Comparison of ENCODE assay signal across 8 cellular contexts in genomic region chr16:30649725-30650368, GRCh38. TPM values are rescaled to one million over a fixed set of nuclear protein-coding genes. Genes with fewer than 3 reads are reported as not detected.
A peak's percentile ranks its signal among the peaks of the same experiment; 100 is the strongest.
DNase-seq lines count a peak whose midpoint lies in the region; ATAC-seq and TF ChIP-seq lines count a peak whose summit lies in the region.

No MANE protein-coding gene starts in this region.

- H2AFZ ChIP-seq in fibroblast of lung (ENCODE audit: low read length) = peak overlapping the region; percentile 99

- H3K4me2 ChIP-seq in fibroblast of lung (ENCODE audit: extremely low read depth, insufficient read depth, low read length) = peak overlapping the region; percentile 85

- H3K4me3 Mint-ChIP-seq in activated CD8-positive, alpha-beta memory T cell treated with anti-CD3 and anti-CD28 coated beads, Interleukin-2, amount 10 ng/mL, durations not matched to agents 7 days and 5 days = peak overlapping the region; percentile 96
- H3K4me3 Mint-ChIP-seq in T-cell = peak overlapping the region; percentile 92 to 100 (median 98)

- no peaks in the 10 kb centered on the region for H4K20me1 ChIP-seq in fibroblast of lung (ENCODE audit: control insufficient read depth, extremely low read depth, insufficient read depth, low read length)

- H3K4me1 ChIP-seq in fibroblast of lung (ENCODE audit: control insufficient read depth, extremely low read depth, insufficient read depth, low read length) (peaks cover 5% of the 10 kb centered on the region), rectal smooth muscle tissue (ENCODE audit: control insufficient read depth, insufficient read depth, low read length) (peaks cover 10% of the 10 kb centered on the region)

- no peak for TF ChIP-seq CTCF in fibroblast of lung (conservative IDR thresholded peaks at IDR 0.05 in 1 of 2, IDR thresholded peaks at IDR 0.05 in 1 of 2; ENCODE audit: low read depth in 1 of 2, low read length in 2 of 2)

- H3K4me3 ChIP-seq in fibroblast of lung (replicated peaks in 1 of 4; ENCODE audit: control extremely low read depth in 1 of 4, insufficient read depth in 1 of 4, low read depth in 3 of 4, low read length in 4 of 4) (peak overlapping the region; percentile 31 to 99 (median 45)), rectal smooth muscle tissue (ENCODE audit: low read length) (peak overlapping the region; percentile 75)

- POLR2A ChIA-PET in T-cell (lab: Charles Lee) = interaction anchor here (0.6 to 0.7 kb wide), 5 partner anchors 14 to 1711 kb away, joined by 3 to 9 read pairs (median 3); partner anchors contain the start of gene ZNF764 (in 1 of the 2)

- H3K27me3 ChIP-seq in fibroblast of lung (ENCODE audit: control insufficient read depth, insufficient read depth, low read length) = no peaks in the 10 kb centered on the region
- H3K27me3 ChIP-seq in rectal smooth muscle tissue (ENCODE audit: control insufficient read depth, insufficient read depth, low read length) = no peaks in the 10 kb centered on the region

- peak overlapping the region; percentile 62 for H3K9ac ChIP-seq in fibroblast of lung (ENCODE audit: insufficient read depth, low read length)
- H3K9ac ChIP-seq in rectal smooth muscle tissue (ENCODE audit: low read length) = peak overlapping the region; percentile 51

- DNase-seq in activated CD8-positive, alpha-beta memory T cell treated with anti-CD3 and anti-CD28 coated beads, Interleukin-2, amount 10 ng/mL, durations not matched to agents 7 days and 5 days = peak; percentile 82
- no peak for DNase-seq in activated CD8-positive, alpha-beta memory T cell treated with anti-CD3 and anti-CD28 coated beads, Interleukin-2, amount 50 U/mL, for 4 hours
- DNase-seq in T-cell = peak in 15 of 34 experiments; percentile 20 to 58 (median 28)
- no peak for DNase-seq in fibroblast of lung (ENCODE audit: low read depth in 2 of 2)

- H3K27me3 Mint-ChIP-seq in activated CD8-positive, alpha-beta memory T cell treated with anti-CD3 and anti-CD28 coated beads, Interleukin-2, amount 10 ng/mL, durations not matched to agents 7 days and 5 days = no peaks in the 10 kb centered on the region
- no peaks in the 10 kb centered on the region for H3K27me3 Mint-ChIP-seq in T-cell

- CTCF ChIA-PET in activated CD8-positive, alpha-beta memory T cell treated with anti-CD3 and anti-CD28 coated beads, Interleukin-2, amount 10 ng/mL, durations not matched to agents 7 days and 5 days (lab: Charles Lee) = interaction anchor here (0.8 to 2.8 kb wide), 18 partner anchors 10 to 292 kb away, joined by 3 to 27 read pairs (median 5); partner anchors contain the start of genes DCTPP1, FBRS, ZNF689 and ZNF764
- CTCF ChIA-PET in T-cell (lab: Charles Lee) = interaction anchor here in 1 of 2 donors (0.6 to 2.2 kb wide), 11 partner anchors 9 to 809 kb away, joined by 3 to 8 read pairs (median 6); partner anchors contain the start of genes DCTPP1 and FBRS

- peaks cover 13% of the 10 kb centered on the region for H3K79me2 ChIP-seq in fibroblast of lung (ENCODE audit: control insufficient read depth, insufficient read depth, low read length)

- H3K27ac ChIP-seq in fibroblast of lung (ENCODE audit: insufficient read depth, low read length) (peak overlapping the region; percentile 94), rectal smooth muscle tissue (ENCODE audit: low read depth, low read length) (peak overlapping the region; percentile 98)

- ATAC-seq in activated CD8-positive, alpha-beta memory T cell treated with anti-CD3 and anti-CD28 coated beads, Interleukin-2, amount 10 ng/mL, durations not matched to agents 7 days and 5 days = peak; percentile 3
- ATAC-seq in T-cell (replicated peaks in 1 of 4) = peak in 3 of 4 experiments; percentile 0 to 2 (median 2)
- ATAC-seq in HG02970 (IDR thresholded peaks at IDR 0.05; ENCODE audit: low FRiP score, unreplicated experiment) = no peak
- ATAC-seq in GM21825 (IDR thresholded peaks at IDR 0.05; ENCODE audit: unreplicated experiment) = no peak
- no peak for ATAC-seq in GM19351 (IDR thresholded peaks at IDR 0.05; ENCODE audit: unreplicated experiment)

- H3K36me3 ChIP-seq in fibroblast of lung (ENCODE audit: control insufficient read depth, insufficient read depth, low read length) = peaks cover 4% of the 10 kb centered on the region
- peaks cover 9% of the 10 kb centered on the region for H3K36me3 ChIP-seq in rectal smooth muscle tissue (ENCODE audit: control insufficient read depth, insufficient read depth, low read length)

- peak overlapping the region; percentile 97 for H3K27ac Mint-ChIP-seq in activated CD8-positive, alpha-beta memory T cell treated with anti-CD3 and anti-CD28 coated beads, Interleukin-2, amount 10 ng/mL, durations not matched to agents 7 days and 5 days
- H3K27ac Mint-ChIP-seq in T-cell = peak overlapping the region; percentile 98 to 99

- H3K36me3 Mint-ChIP-seq in activated CD8-positive, alpha-beta memory T cell treated with anti-CD3 and anti-CD28 coated beads, Interleukin-2, amount 10 ng/mL, durations not matched to agents 7 days and 5 days = peaks cover 19% of the 10 kb centered on the region
- peaks cover 11% of the 10 kb centered on the region for H3K36me3 Mint-ChIP-seq in T-cell

- no peaks in the 10 kb centered on the region for H3K9me3 Mint-ChIP-seq in activated CD8-positive, alpha-beta memory T cell treated with anti-CD3 and anti-CD28 coated beads, Interleukin-2, amount 10 ng/mL, durations not matched to agents 7 days and 5 days (ENCODE audit: low read depth)
- H3K9me3 Mint-ChIP-seq in T-cell = no peaks in the 10 kb centered on the region

- H3K9me3 ChIP-seq in fibroblast of lung (ENCODE audit: control insufficient read depth, insufficient read depth, low read depth, low read length) = no peaks in the 10 kb centered on the region

- H3K4me1 Mint-ChIP-seq in activated CD8-positive, alpha-beta memory T cell treated with anti-CD3 and anti-CD28 coated beads, Interleukin-2, amount 10 ng/mL, durations not matched to agents 7 days and 5 days = peaks cover 32% of the 10 kb centered on the region
- H3K4me1 Mint-ChIP-seq in T-cell = peaks cover 27 to 29% (median 27%) of the 10 kb centered on the region in 3 donors

RNA-seq across cellular contexts. Expression of gene PRR14, which starts 0.9 kb away (rescaled TPM):
- total RNA-seq in activated CD8-positive, alpha-beta memory T cell treated with anti-CD3 and anti-CD28 coated beads, Interleukin-2, amount 10 ng/mL, durations not matched to agents 7 days and 5 days = 100 to 1,000 TPM; 111 to 116 TPM
- 100 to 1,000 TPM in 2 of 5 donors, 10 to 100 TPM in 3; 57.9 to 121 (median 89.6) TPM for total RNA-seq in T-cell
- 5.9 and 6.6 TPM in 2 replicates for total RNA-seq in fibroblast of lung
- 2.5 and 4.7 TPM in 2 replicates for polyA plus RNA-seq in fibroblast of lung
- 13.5 and 28.4 TPM in 2 replicates for polyA plus RNA-seq in fibroblast of lung (2012)
- 2.8 and 9.5 TPM in 2 replicates for polyA minus RNA-seq in fibroblast of lung (ENCODE audit: low replicate concordance)

RNA-seq across cellular contexts. Expression of gene FBRS, which starts 8.4 kb away (rescaled TPM):
- 100 to 1,000 TPM; 102 to 142 TPM for total RNA-seq in activated CD8-positive, alpha-beta memory T cell treated with anti-CD3 and anti-CD28 coated beads, Interleukin-2, amount 10 ng/mL, durations not matched to agents 7 days and 5 days
- total RNA-seq in T-cell (100 to 1,000 TPM; 159 to 186 (median 167) TPM), fibroblast of lung (16.7 and 20.8 TPM in 2 replicates)
- polyA plus RNA-seq in fibroblast of lung = 5.5 and 8.2 TPM in 2 replicates
- polyA plus RNA-seq in fibroblast of lung (2012) = 27.3 and 36.0 TPM in 2 replicates
- 24.0 and 37.3 TPM in 2 replicates for polyA minus RNA-seq in fibroblast of lung (ENCODE audit: low replicate concordance)

RNA-seq across cellular contexts. Expression of gene ZNF689, which starts 39.7 kb away (rescaled TPM):
- 10 to 100 TPM; 12.2 to 15.3 TPM for total RNA-seq in activated CD8-positive, alpha-beta memory T cell treated with anti-CD3 and anti-CD28 coated beads, Interleukin-2, amount 10 ng/mL, durations not matched to agents 7 days and 5 days
- total RNA-seq in T-cell = 10 to 100 TPM; 11.0 to 13.7 (median 12.4) TPM
- total RNA-seq in fibroblast of lung = 4.6 and 6.1 TPM in 2 replicates
- polyA plus RNA-seq in fibroblast of lung = 3.5 and 4.2 TPM in 2 replicates
- polyA plus RNA-seq in fibroblast of lung (2012) = 3.6 and 4.7 TPM in 2 replicates
- polyA minus RNA-seq in fibroblast of lung (ENCODE audit: low replicate concordance) = 12.1 and 12.2 TPM in 2 replicates

RNA-seq across cellular contexts. Expression of gene SRCAP, which starts 49.1 kb away (rescaled TPM):
- total RNA-seq in activated CD8-positive, alpha-beta memory T cell treated with anti-CD3 and anti-CD28 coated beads, Interleukin-2, amount 10 ng/mL, durations not matched to agents 7 days and 5 days = 10 to 100 TPM; 86.3 to 93.3 TPM
- total RNA-seq in T-cell (100 to 1,000 TPM in 3 of 5 donors, 10 to 100 TPM in 2; 82.8 to 124 (median 114) TPM), fibroblast of lung (11.3 and 14.2 TPM in 2 replicates)
- 3.5 and 6.4 TPM in 2 replicates for polyA plus RNA-seq in fibroblast of lung
- polyA plus RNA-seq in fibroblast of lung (2012) = 12.1 and 17.8 TPM in 2 replicates
- 98.0 and 100 TPM in 2 replicates for polyA minus RNA-seq in fibroblast of lung (ENCODE audit: low replicate concordance)

Comparison
In these comparisons a context has a peak if more than half of its experiments do, and no peak if none do; other contexts are left out.
1. ATAC-seq: peak in activated CD8-positive, alpha-beta memory T cell treated with anti-CD3 and anti-CD28 coated beads, Interleukin-2, amount 10 ng/mL, durations not matched to agents 7 days and 5 days (single experiment) and T-cell (3 of 4); none in HG02970 (single experiment), GM21825 (single experiment) and GM19351 (single experiment).